In genomic region chr16:8962393-8963009, GRCh38 we compare ENCODE assay signal across 8 cellular contexts. TPM values are rescaled to one million over a fixed set of nuclear protein-coding genes. Genes with fewer than 3 reads are reported as not detected.
DNase-seq lines count a peak whose midpoint lies in the region; ATAC-seq and TF ChIP-seq lines count a peak whose summit lies in the region.

No MANE protein-coding gene starts in this region.

- H3K4me3 ChIP-seq in Caco-2 (ENCODE audit: low read depth, low read length) (peak overlapping the region; percentile 83), Panc1 (ENCODE audit: low read depth in 2 of 2, low read length in 2 of 2) (peak overlapping the region; percentile 81 to 85), iPS-15b (ENCODE audit: low read depth, low read length) (peak overlapping the region; percentile 95)

- peaks cover 26% of the 10 kb centered on the region for H3K4me1 Mint-ChIP-seq in Caco-2 (ENCODE audit: low read depth, unreplicated experiment)
- peaks cover 57% of the 10 kb centered on the region for H3K4me1 Mint-ChIP-seq in activated naive CD4-positive, alpha-beta T cell treated with anti-CD3 and anti-CD28 coated beads, Interleukin-2, amount 10 ng/mL, durations not matched to agents 7 days and 5 days

- H3K36me3 ChIP-seq in Caco-2 (ENCODE audit: control insufficient read depth, insufficient read depth, low read length) (no peaks in the 10 kb centered on the region), Panc1 (ENCODE audit: control insufficient read depth, insufficient read depth, low read length) (peaks cover 4% of the 10 kb centered on the region; the same call in 1 of the 2 replicates), iPS-15b (ENCODE audit: control insufficient read depth, insufficient read depth, low read length) (no peaks in the 10 kb centered on the region)

- DNase-seq in Caco-2 (peak in 1 of 2 experiments; percentile 29), Panc1 (ENCODE audit: low read depth, low spot score) (no peak), NCI-H187 (lab: John Stamatoyannopoulos, UW) (no peak), AG08396 (ENCODE audit: low spot score) (no peak)
- peak; percentile 79 for DNase-seq in activated naive CD4-positive, alpha-beta T cell treated with anti-CD3 and anti-CD28 coated beads, Interleukin-2, amount 10 ng/mL, durations not matched to agents 7 days and 5 days
- DNase-seq in stimulated activated CD4-positive, alpha-beta T cell treated with anti-CD3 and anti-CD28 coated beads, Interleukin-15, amount 100 ng/mL, for 24 hours = peak; percentile 63

- no peaks in the 10 kb centered on the region for H3K9me3 Mint-ChIP-seq in Caco-2 (ENCODE audit: unreplicated experiment)
- no peaks in the 10 kb centered on the region for H3K9me3 Mint-ChIP-seq in activated naive CD4-positive, alpha-beta T cell treated with anti-CD3 and anti-CD28 coated beads, Interleukin-2, amount 10 ng/mL, durations not matched to agents 7 days and 5 days

- peak; percentile 24 for ATAC-seq in GM21786 (IDR thresholded peaks at IDR 0.05; ENCODE audit: unreplicated experiment)
- ATAC-seq in Panc1 = no peak

- H3K4me1 ChIP-seq in Caco-2 = peaks cover 18% of the 10 kb centered on the region
- H3K4me1 ChIP-seq in Panc1 (ENCODE audit: control insufficient read depth, insufficient read depth, low read length) = peaks cover 39% of the 10 kb centered on the region
- peaks cover 40% of the 10 kb centered on the region for H3K4me1 ChIP-seq in iPS-15b (ENCODE audit: control insufficient read depth, insufficient read depth, low read length)

- intact Hi-C loops in Caco-2 (cut with micrococcal nuclease; ENCODE audit: unreplicated experiment) = no loop called here
- intact Hi-C loops in Panc1 (cut with micrococcal nuclease; ENCODE audit: unreplicated experiment) = no loop called here

- H3K9me3 ChIP-seq in Caco-2 (no peaks in the 10 kb centered on the region), Panc1 (ENCODE audit: control insufficient read depth, insufficient read depth, low read depth, low read length) (no peaks in the 10 kb centered on the region), iPS-15b (ENCODE audit: control insufficient read depth, insufficient read depth, low read length) (no peaks in the 10 kb centered on the region)

- peak overlapping the region; percentile 89 for H3K27ac ChIP-seq in Panc1 (ENCODE audit: low read length)

- peak overlapping the region; percentile 92 for H3K4me3 Mint-ChIP-seq in Caco-2 (ENCODE audit: unreplicated experiment)
- H3K4me3 Mint-ChIP-seq in activated naive CD4-positive, alpha-beta T cell treated with anti-CD3 and anti-CD28 coated beads, Interleukin-2, amount 10 ng/mL, durations not matched to agents 7 days and 5 days = peak overlapping the region; percentile 95

- BruUV-seq in Caco-2 (replicated peaks; lab: Mats Ljungman, UMichigan) (no TSS peak), Panc1 (replicated peaks; lab: Mats Ljungman, UMichigan) (no TSS peak)

- CTCF ChIA-PET in Caco-2 (lab: Charles Lee) = interaction anchor here (0.9 kb wide), 1 partner anchor 47 kb away, joined by 5 read pairs; no protein-coding TSS in a partner anchor
- CTCF ChIA-PET in Panc1 (lab: Charles Lee) = no interaction called here
- CTCF ChIA-PET in activated naive CD4-positive, alpha-beta T cell treated with anti-CD3 and anti-CD28 coated beads, Interleukin-2, amount 10 ng/mL, durations not matched to agents 7 days and 5 days (lab: Charles Lee) = interaction anchor here (0.8 kb wide), 1 partner anchor 47 kb away, joined by 6 read pairs; no protein-coding TSS in a partner anchor

- POLR2A ChIA-PET in Caco-2 (lab: Charles Lee) (no interaction called here), Panc1 (lab: Charles Lee) (interaction anchor here (0.6 kb wide), 1 partner anchor 16 kb away, joined by 3 read pairs; no protein-coding TSS in a partner anchor)

- no peak for TF ChIP-seq CTCF in Caco-2 (IDR thresholded peaks at IDR 0.05; ENCODE audit: insufficient read depth in 1 of 2, low read depth in 1 of 2, low read length in 1 of 2, severe bottlenecking in 1 of 2, unreplicated experiment in 1 of 2)
- no peak for TF ChIP-seq CTCF in Panc1 (IDR thresholded peaks at IDR 0.05)

- H3K27ac Mint-ChIP-seq in Caco-2 (ENCODE audit: unreplicated experiment) = peak overlapping the region; percentile 68
- peak overlapping the region; percentile 98 for H3K27ac Mint-ChIP-seq in activated naive CD4-positive, alpha-beta T cell treated with anti-CD3 and anti-CD28 coated beads, Interleukin-2, amount 10 ng/mL, durations not matched to agents 7 days and 5 days

- H3K27me3 ChIP-seq in Caco-2 (replicated peaks; ENCODE audit: control insufficient read depth, insufficient read depth, low read length) (no peaks in the 10 kb centered on the region), Panc1 (ENCODE audit: control insufficient read depth, insufficient read depth, low read length) (no peaks in the 10 kb centered on the region), iPS-15b (ENCODE audit: control insufficient read depth, insufficient read depth, low read length) (no peaks in the 10 kb centered on the region)

- H3K36me3 Mint-ChIP-seq in Caco-2 (ENCODE audit: insufficient read depth, unreplicated experiment) = peaks cover 16% of the 10 kb centered on the region
- peaks cover 13% of the 10 kb centered on the region for H3K36me3 Mint-ChIP-seq in activated naive CD4-positive, alpha-beta T cell treated with anti-CD3 and anti-CD28 coated beads, Interleukin-2, amount 10 ng/mL, durations not matched to agents 7 days and 5 days

- H3K27me3 Mint-ChIP-seq in Caco-2 (ENCODE audit: insufficient read depth, unreplicated experiment) = no peaks in the 10 kb centered on the region
- peaks cover 20% of the 10 kb centered on the region for H3K27me3 Mint-ChIP-seq in activated naive CD4-positive, alpha-beta T cell treated with anti-CD3 and anti-CD28 coated beads, Interleukin-2, amount 10 ng/mL, durations not matched to agents 7 days and 5 days

- H3K9ac ChIP-seq in iPS-15b (ENCODE audit: low read depth, low read length) = peak overlapping the region; percentile 87

- in situ Hi-C loops in Panc1 (cut with HindIII; ENCODE audit: low pct_unique_long_range_greater_than_20kb, low sequenced_read_pairs) = no loop called here

RNA-seq across cellular contexts. Expression of gene USP7, which starts 1.2 kb away (rescaled TPM):
- total RNA-seq in Caco-2 (2022) = 139 and 148 TPM in 2 replicates
- total RNA-seq in Panc1 (2021; ENCODE audit: unreplicated experiment) = 125 TPM
- 66.1 TPM for polyA plus RNA-seq in Panc1 (2012; ENCODE audit: insufficient read length)

Comparison
In these comparisons a context has a peak if more than half of its experiments do, and no peak if none do; other contexts are left out.
1. DNase-seq: peak in activated naive CD4-positive, alpha-beta T cell treated with anti-CD3 and anti-CD28 coated beads, Interleukin-2, amount 10 ng/mL, durations not matched to agents 7 days and 5 days (single experiment) and stimulated activated CD4-positive, alpha-beta T cell treated with anti-CD3 and anti-CD28 coated beads, Interleukin-15, amount 100 ng/mL, for 24 hours (single experiment); none in Panc1 (single experiment), NCI-H187 (0 of 2) and AG08396 (single experiment).
2. Peak in every context shown above with its lines, with median percentiles within 50 percentile points of each other: H3K4me3 ChIP-seq.